Comparison of ENCODE assay signal across 14 cellular contexts in the genomic region with DNA sequence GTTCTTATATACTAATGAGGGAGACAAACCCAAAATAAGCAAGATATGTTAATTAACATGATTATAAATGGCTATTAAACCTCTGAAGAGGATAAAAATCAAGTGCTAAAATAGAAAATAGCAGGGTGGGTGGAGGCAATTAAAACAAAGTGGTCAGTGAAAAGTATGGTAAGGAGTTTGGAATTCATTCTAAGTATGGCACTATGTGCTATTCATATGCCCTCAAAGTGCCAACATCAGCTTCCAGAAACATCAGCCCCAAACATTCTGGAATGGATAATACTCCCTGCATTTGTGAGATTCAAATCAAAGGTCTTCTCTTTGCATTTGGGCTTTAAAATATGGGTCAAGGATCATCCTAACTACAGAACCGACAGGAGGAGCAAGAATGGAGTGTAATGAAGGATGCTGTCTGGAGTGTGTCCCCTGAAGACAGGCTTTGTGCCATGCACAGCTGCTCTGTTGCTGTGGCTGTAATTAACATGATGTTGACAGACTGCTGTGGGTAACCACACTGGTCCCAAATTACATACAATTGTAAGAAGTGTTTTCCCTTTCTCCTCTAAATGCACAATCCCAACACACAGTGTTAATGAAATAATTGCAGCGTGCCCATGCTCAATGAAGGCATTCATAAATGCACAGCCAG.
DNase-seq lines count a peak whose midpoint lies in the region; ATAC-seq and TF ChIP-seq lines count a peak whose summit lies in the region.
"Had no signal": no experiment of that assay in that cellular context is flagged by ENCODE, and none has a peak within 500 bp of the region (broad histone marks: within the 10 kb centered on the region; RNA-seq: fewer than 3 reads in every experiment).

No MANE protein-coding gene starts in this region.

- intact Hi-C loops in left ventricle myocardium superior (cut with micrococcal nuclease) (no loop called here), ascending aorta (cut with DNase I) (loop anchor here (5.0 kb wide), 2 partner anchors 56 to 159 kb away; a partner anchor contains a TSS), dorsolateral prefrontal cortex (cut with DNase I) (no loop called here), psoas muscle (cut with DNase I) (no loop called here)

- DNase-seq in DMS 273 (lab: John Stamatoyannopoulos, UW; ENCODE audit: unreplicated experiment) (peak; percentile 25), DMS 273 treated with DMSO at 0.1 percent for 48 hours (lab: John Stamatoyannopoulos, UW) (no peak), left ventricle myocardium superior (no peak), right atrium auricular region (ENCODE audit: low spot score) (no peak), ascending aorta (ENCODE audit: low spot score in 2 of 2) (no peak), dorsolateral prefrontal cortex (no peak), psoas muscle (no peak)
- DNase-seq: CD8-positive, alpha-beta T cell; NCI-H2171 treated with DMSO at 0.1 percent for 48 hours; NCI-H510A treated with DMSO at 0.1 percent for 48 hours; T-cell had no signal

- H3K4me1 ChIP-seq in right atrium auricular region: peaks cover 0 to 15% of the 10 kb centered on the region in 2 donors
- peaks cover 10 to 32% of the 10 kb centered on the region in 2 donors for H3K4me1 ChIP-seq in ascending aorta
- H3K4me1 ChIP-seq in psoas muscle: no peaks in the 10 kb centered on the region

- TF ChIP-seq CTCF in right atrium auricular region (IDR thresholded peaks at IDR 0.05) (no peak), ascending aorta (IDR thresholded peaks at IDR 0.05) (no peak), dorsolateral prefrontal cortex (IDR thresholded peaks at IDR 0.05 in 54 of 56, conservative IDR thresholded peaks at IDR 0.05 in 2 of 56; ENCODE audit: low read depth in 1 of 56, partially characterized antibody in 56 of 56) (no peak), psoas muscle (IDR thresholded peaks at IDR 0.05) (no peak)

- H3K27ac ChIP-seq in right atrium auricular region (peak overlapping the region in 1 of 2 donors; percentile 60), ascending aorta (peak overlapping the region; percentile 66 to 71), dorsolateral prefrontal cortex (no peak overlapping the region), psoas muscle (no peak overlapping the region)
- H3K27ac ChIP-seq: 22Rv1, KMS-11 had no signal

- 41 to 47% (median 43%) methylated on average over 2 of the region's 2 CpGs for WGBS in psoas muscle, 3 donors

- no peak overlapping the region for H3K4me3 ChIP-seq in right atrium auricular region
- no peak overlapping the region for H3K4me3 ChIP-seq in ascending aorta
- H3K4me3 ChIP-seq in dorsolateral prefrontal cortex: no peak overlapping the region
- no peak overlapping the region for H3K4me3 ChIP-seq in psoas muscle

- no peaks in the 10 kb centered on the region for H3K36me3 ChIP-seq in right atrium auricular region
- no peaks in the 10 kb centered on the region for H3K36me3 ChIP-seq in ascending aorta
- H3K36me3 ChIP-seq in psoas muscle (ENCODE audit: insufficient read depth in 1 of 2, low read depth in 1 of 2): no peaks in the 10 kb centered on the region

- H3K9me3 ChIP-seq in right atrium auricular region (no peaks in the 10 kb centered on the region), ascending aorta (no peaks in the 10 kb centered on the region), psoas muscle (no peaks in the 10 kb centered on the region)

- H3K27me3 ChIP-seq in right atrium auricular region (no peaks in the 10 kb centered on the region), ascending aorta (no peaks in the 10 kb centered on the region), dorsolateral prefrontal cortex (peaks cover 0 to 15% (median 0%) of the 10 kb centered on the region in 45 donors), psoas muscle (ENCODE audit: insufficient read depth in 3 of 3, low read length in 2 of 3) (no peaks in the 10 kb centered on the region)

- ATAC-seq in left ventricle myocardium superior (peak; percentile 75), HG03095 (IDR thresholded peaks at IDR 0.05; ENCODE audit: unreplicated experiment) (no peak), psoas muscle (no peak)
- ATAC-seq: CD8-positive, alpha-beta T cell; T-cell had no signal

Comparison
In these comparisons a context has a peak if more than half of its experiments do, and no peak if none do; other contexts are left out.
1. H3K27ac ChIP-seq: peak in ascending aorta (2 of 2); none in dorsolateral prefrontal cortex (0 of 59) and psoas muscle (single experiment).